ENCODE assay signal across 8 cellular contexts in the genomic region with DNA sequence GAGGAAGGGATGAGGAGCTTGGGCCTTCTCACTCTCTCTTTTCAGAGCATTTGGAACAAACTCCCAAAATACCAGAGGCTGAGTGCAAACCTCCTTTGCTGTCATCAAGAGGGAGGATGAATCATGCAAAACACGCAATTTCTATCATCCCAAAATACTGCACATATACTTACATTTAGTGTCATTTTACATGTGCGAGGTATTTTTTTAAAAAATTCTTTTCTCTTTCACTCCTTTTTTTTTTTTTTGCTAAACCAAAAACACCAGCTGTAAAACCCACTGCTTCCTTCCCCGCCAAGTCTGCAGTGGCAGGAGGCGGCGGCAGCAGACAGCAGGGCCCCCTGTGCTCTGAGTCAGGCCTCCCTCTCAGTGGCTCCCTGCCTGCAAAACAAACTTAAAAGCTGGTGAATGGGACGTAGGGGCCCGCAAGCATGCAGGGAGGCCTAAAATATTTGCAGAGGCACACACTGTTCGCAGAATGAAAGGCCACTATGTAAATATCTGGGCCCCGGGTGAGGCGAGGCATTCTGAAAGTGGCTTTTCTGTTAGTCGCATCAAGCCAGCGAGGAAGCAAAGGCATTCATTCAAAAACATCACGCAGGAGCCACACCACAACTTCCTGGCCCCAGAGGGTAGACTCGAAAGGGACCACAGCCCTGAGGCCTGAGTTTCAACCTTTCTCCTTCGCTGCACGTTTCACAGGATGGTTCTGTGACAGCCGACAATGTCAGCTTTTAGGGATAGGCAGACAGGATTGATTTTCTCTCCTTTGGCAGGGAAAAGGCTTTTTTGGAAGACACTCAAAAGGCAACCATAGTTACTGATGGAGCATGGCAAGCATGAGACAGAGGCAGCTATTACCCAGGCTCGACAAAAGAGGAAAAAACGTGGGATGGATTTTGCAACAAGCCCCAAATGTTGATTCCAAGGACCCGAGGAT.
DNase-seq lines count a peak whose midpoint lies in the region; ATAC-seq, FAIRE-seq and TF ChIP-seq lines count a peak whose summit lies in the region.

No MANE protein-coding gene starts in this region.

- peaks cover 0 to 36% of the 10 kb centered on the region in 2 donors for H3K4me1 ChIP-seq in right atrium auricular region
- no peaks in the 10 kb centered on the region for H3K4me1 ChIP-seq in small intestine (ENCODE audit: control insufficient read depth in 2 of 2, insufficient read depth in 1 of 2, low read depth in 1 of 2, low read length in 1 of 2)

- peaks cover 3% of the 10 kb centered on the region for H3K36me3 Mint-ChIP-seq in activated naive CD8-positive, alpha-beta T cell treated with anti-CD3 and anti-CD28 coated beads, Interleukin-2, amount 10 ng/mL, durations not matched to agents 7 days and 5 days

- peaks cover 32% of the 10 kb centered on the region for H3K27me3 Mint-ChIP-seq in activated naive CD8-positive, alpha-beta T cell treated with anti-CD3 and anti-CD28 coated beads, Interleukin-2, amount 10 ng/mL, durations not matched to agents 7 days and 5 days

- no peaks in the 10 kb centered on the region for H3K36me3 ChIP-seq in right atrium auricular region
- no peaks in the 10 kb centered on the region for H3K36me3 ChIP-seq in small intestine (ENCODE audit: control insufficient read depth in 2 of 2, insufficient read depth in 2 of 2, low read length in 2 of 2)

- FAIRE-seq in small intestine (lab: Jason Lieb, UNC) = no peak

- H3K4me3 ChIP-seq in right atrium auricular region = no peak overlapping the region
- H3K4me3 ChIP-seq in small intestine (ENCODE audit: low read depth in 1 of 2, low read length in 2 of 2) = no peak overlapping the region

- peak overlapping the region; percentile 94 for H3K27ac Mint-ChIP-seq in activated naive CD8-positive, alpha-beta T cell treated with anti-CD3 and anti-CD28 coated beads, Interleukin-2, amount 10 ng/mL, durations not matched to agents 7 days and 5 days

- ATAC-seq in HG03442 (IDR thresholded peaks at IDR 0.05; ENCODE audit: unreplicated experiment) = peak; percentile 83
- ATAC-seq in SK-N-SH treated with all-trans-retinoic acid at 6 μM for 48 hours = peak; percentile 81
- peak; percentile 95 for ATAC-seq in activated naive CD8-positive, alpha-beta T cell treated with anti-CD3 and anti-CD28 coated beads, Interleukin-2, amount 10 ng/mL, durations not matched to agents 7 days and 5 days (ENCODE audit: low read depth)

- H3K9me3 ChIP-seq in right atrium auricular region (no peaks in the 10 kb centered on the region), small intestine (ENCODE audit: control insufficient read depth, low read depth) (no peaks in the 10 kb centered on the region)

- peak overlapping the region; percentile 53 to 75 for H3K27ac ChIP-seq in right atrium auricular region
- H3K27ac ChIP-seq in small intestine (ENCODE audit: low read depth in 1 of 2, low read length in 1 of 2) = peak overlapping the region in 1 of 2 donors; percentile 53

- peak; percentile 88 for DNase-seq in AG08395 (ENCODE audit: low spot score)
- peak; percentile 90 for DNase-seq in GM19240 (ENCODE audit: insufficient read length, low spot score)
- DNase-seq in activated naive CD8-positive, alpha-beta T cell treated with anti-CD3 and anti-CD28 coated beads, Interleukin-2, amount 10 ng/mL, durations not matched to agents 7 days and 5 days = peak; percentile 75
- peak; percentile 71 for DNase-seq in right atrium auricular region (ENCODE audit: low spot score)
- DNase-seq in small intestine = peak; percentile 30
- no peak for DNase-seq in NCI-H2227 treated with DMSO at 0.1 percent for 48 hours (lab: John Stamatoyannopoulos, UW)

- H3K27me3 ChIP-seq in right atrium auricular region = no peaks in the 10 kb centered on the region
- H3K27me3 ChIP-seq in small intestine (ENCODE audit: control insufficient read depth in 2 of 2, insufficient read depth in 2 of 2, low read length in 2 of 2) = no peaks in the 10 kb centered on the region

- no peak for TF ChIP-seq CTCF in right atrium auricular region (IDR thresholded peaks at IDR 0.05)

- H3K4me3 Mint-ChIP-seq in activated naive CD8-positive, alpha-beta T cell treated with anti-CD3 and anti-CD28 coated beads, Interleukin-2, amount 10 ng/mL, durations not matched to agents 7 days and 5 days = peak overlapping the region; percentile 84

- peaks cover 40% of the 10 kb centered on the region for H3K4me1 Mint-ChIP-seq in activated naive CD8-positive, alpha-beta T cell treated with anti-CD3 and anti-CD28 coated beads, Interleukin-2, amount 10 ng/mL, durations not matched to agents 7 days and 5 days

- 41 to 78% (median 56%) methylated on average over 20 of the region's 20 CpGs for WGBS in small intestine, 3 donors

- no peaks in the 10 kb centered on the region for H3K9me3 Mint-ChIP-seq in activated naive CD8-positive, alpha-beta T cell treated with anti-CD3 and anti-CD28 coated beads, Interleukin-2, amount 10 ng/mL, durations not matched to agents 7 days and 5 days

- POLR2A ChIA-PET in activated naive CD8-positive, alpha-beta T cell treated with anti-CD3 and anti-CD28 coated beads, Interleukin-2, amount 10 ng/mL, durations not matched to agents 7 days and 5 days (lab: Charles Lee) = interaction anchor here (0.7 to 1.5 kb wide), 10 partner anchors 33 to 1713 kb away, joined by 3 to 8 read pairs (median 4); a partner anchor contains a TSS

TF ChIP-seq in SK-N-SH treated with all-trans-retinoic acid at 6 μM for 48 hours, 23 proteins besides CTCF, POLR2A, EP300 and RAD21 (continues in another document):
- TF ChIP-seq SNAI2 (CRISPR knock-in tag; IDR thresholded peaks at IDR 0.05) (no peak), ZNF565 (CRISPR knock-in tag; conservative IDR thresholded peaks at IDR 0.05; ENCODE audit: low read depth) (no peak), ZNF8 (CRISPR knock-in tag; IDR thresholded peaks at IDR 0.05) (no peak), TCF4 (CRISPR knock-in tag; IDR thresholded peaks at IDR 0.05; ENCODE audit: borderline replicate concordance) (no peak), ZNF70 (CRISPR knock-in tag; IDR thresholded peaks at IDR 0.05) (no peak), OSR1 (CRISPR knock-in tag; IDR thresholded peaks at IDR 0.05) (no peak), TOX (CRISPR knock-in tag; IDR thresholded peaks at IDR 0.05; ENCODE audit: borderline replicate concordance) (no peak), ESRRG (CRISPR knock-in tag; IDR thresholded peaks at IDR 0.05) (no peak), CSDC2 (CRISPR knock-in tag; IDR thresholded peaks at IDR 0.05) (no peak), ZFP30 (CRISPR knock-in tag; IDR thresholded peaks at IDR 0.05) (no peak), BACH2 (CRISPR knock-in tag; IDR thresholded peaks at IDR 0.05; ENCODE audit: borderline replicate concordance) (no peak), ISL1 (CRISPR knock-in tag; IDR thresholded peaks at IDR 0.05) (no peak), ZFP3 (CRISPR knock-in tag; IDR thresholded peaks at IDR 0.05) (no peak)
- TF ChIP-seq, protein P1, sequence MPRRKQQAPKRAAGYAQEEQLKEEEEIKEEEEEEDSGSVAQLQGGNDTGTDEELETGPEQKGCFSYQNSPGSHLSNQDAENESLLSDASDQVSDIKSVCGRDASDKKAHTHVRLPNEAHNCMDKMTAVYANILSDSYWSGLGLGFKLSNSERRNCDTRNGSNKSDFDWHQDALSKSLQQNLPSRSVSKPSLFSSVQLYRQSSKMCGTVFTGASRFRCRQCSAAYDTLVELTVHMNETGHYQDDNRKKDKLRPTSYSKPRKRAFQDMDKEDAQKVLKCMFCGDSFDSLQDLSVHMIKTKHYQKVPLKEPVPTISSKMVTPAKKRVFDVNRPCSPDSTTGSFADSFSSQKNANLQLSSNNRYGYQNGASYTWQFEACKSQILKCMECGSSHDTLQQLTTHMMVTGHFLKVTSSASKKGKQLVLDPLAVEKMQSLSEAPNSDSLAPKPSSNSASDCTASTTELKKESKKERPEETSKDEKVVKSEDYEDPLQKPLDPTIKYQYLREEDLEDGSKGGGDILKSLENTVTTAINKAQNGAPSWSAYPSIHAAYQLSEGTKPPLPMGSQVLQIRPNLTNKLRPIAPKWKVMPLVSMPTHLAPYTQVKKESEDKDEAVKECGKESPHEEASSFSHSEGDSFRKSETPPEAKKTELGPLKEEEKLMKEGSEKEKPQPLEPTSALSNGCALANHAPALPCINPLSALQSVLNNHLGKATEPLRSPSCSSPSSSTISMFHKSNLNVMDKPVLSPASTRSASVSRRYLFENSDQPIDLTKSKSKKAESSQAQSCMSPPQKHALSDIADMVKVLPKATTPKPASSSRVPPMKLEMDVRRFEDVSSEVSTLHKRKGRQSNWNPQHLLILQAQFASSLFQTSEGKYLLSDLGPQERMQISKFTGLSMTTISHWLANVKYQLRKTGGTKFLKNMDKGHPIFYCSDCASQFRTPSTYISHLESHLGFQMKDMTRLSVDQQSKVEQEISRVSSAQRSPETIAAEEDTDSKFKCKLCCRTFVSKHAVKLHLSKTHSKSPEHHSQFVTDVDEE (CRISPR knock-in tag; IDR thresholded peaks at IDR 0.05) = no peak
- TF ChIP-seq, protein P2, sequence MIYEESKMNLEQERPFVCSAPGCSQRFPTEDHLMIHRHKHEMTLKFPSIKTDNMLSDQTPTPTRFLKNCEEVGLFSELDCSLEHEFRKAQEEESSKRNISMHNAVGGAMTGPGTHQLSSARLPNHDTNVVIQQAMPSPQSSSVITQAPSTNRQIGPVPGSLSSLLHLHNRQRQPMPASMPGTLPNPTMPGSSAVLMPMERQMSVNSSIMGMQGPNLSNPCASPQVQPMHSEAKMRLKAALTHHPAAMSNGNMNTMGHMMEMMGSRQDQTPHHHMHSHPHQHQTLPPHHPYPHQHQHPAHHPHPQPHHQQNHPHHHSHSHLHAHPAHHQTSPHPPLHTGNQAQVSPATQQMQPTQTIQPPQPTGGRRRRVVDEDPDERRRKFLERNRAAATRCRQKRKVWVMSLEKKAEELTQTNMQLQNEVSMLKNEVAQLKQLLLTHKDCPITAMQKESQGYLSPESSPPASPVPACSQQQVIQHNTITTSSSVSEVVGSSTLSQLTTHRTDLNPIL (CRISPR knock-in tag; IDR thresholded peaks at IDR 0.05; ENCODE audit: low read depth) = no peak
- TF ChIP-seq, protein P3, sequence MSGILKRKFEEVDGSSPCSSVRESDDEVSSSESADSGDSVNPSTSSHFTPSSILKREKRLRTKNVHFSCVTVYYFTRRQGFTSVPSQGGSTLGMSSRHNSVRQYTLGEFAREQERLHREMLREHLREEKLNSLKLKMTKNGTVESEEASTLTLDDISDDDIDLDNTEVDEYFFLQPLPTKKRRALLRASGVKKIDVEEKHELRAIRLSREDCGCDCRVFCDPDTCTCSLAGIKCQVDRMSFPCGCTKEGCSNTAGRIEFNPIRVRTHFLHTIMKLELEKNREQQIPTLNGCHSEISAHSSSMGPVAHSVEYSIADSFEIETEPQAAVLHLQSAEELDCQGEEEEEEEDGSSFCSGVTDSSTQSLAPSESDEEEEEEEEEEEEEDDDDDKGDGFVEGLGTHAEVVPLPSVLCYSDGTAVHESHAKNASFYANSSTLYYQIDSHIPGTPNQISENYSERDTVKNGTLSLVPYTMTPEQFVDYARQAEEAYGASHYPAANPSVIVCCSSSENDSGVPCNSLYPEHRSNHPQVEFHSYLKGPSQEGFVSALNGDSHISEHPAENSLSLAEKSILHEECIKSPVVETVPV (CRISPR knock-in tag; IDR thresholded peaks at IDR 0.05) = no peak
